In genomic region chr5:60185230-60186104, GRCh38 we compare ENCODE assay signal across 19 cellular contexts.
A peak's percentile ranks its signal among the peaks of the same experiment; 100 is the strongest.
DNase-seq lines count a peak whose midpoint lies in the region; ATAC-seq and TF ChIP-seq lines count a peak whose summit lies in the region.
"Had no signal": no experiment of that assay in that cellular context is flagged by ENCODE, and none has a peak within 500 bp of the region (broad histone marks: within the 10 kb centered on the region; RNA-seq: fewer than 3 reads in every experiment).

No MANE protein-coding gene starts in this region.

- peak; percentile 46 for ATAC-seq in GM19463 (IDR thresholded peaks at IDR 0.05; ENCODE audit: unreplicated experiment)
- no peak for ATAC-seq in HG03442 (IDR thresholded peaks at IDR 0.05; ENCODE audit: unreplicated experiment)
- ATAC-seq: esophagus mucosa, Panc1 had no signal

- no peak overlapping the region for H3K4me3 ChIP-seq in A673 (ENCODE audit: low read depth, low read length, poor library complexity, severe bottlenecking)
- peak overlapping the region; percentile 14 for H3K4me3 ChIP-seq in adipocyte (ENCODE audit: low read length)
- no peak overlapping the region for H3K4me3 ChIP-seq in right atrium auricular region

- H3K27ac ChIP-seq in A673 (ENCODE audit: low read depth, low read length, poor library complexity, severe bottlenecking) (no peak overlapping the region), RWPE1 (no peak overlapping the region), right atrium auricular region (no peak overlapping the region)

- H3K36me3 ChIP-seq in A673 (ENCODE audit: insufficient read depth, low read length, poor library complexity, severe bottlenecking), result no peaks in the 10 kb centered on the region
- H3K36me3 ChIP-seq in adipocyte (ENCODE audit: control insufficient read depth, insufficient read depth, low read length, severe bottlenecking), result no peaks in the 10 kb centered on the region
- H3K36me3 ChIP-seq in right atrium auricular region, result no peaks in the 10 kb centered on the region

- peak; percentile 16 for DNase-seq in A673 (ENCODE audit: low spot score)
- DNase-seq in adipocyte (ENCODE audit: low read depth), result peak; percentile 51
- peak; percentile 34 for DNase-seq in kidney tubule cell (ENCODE audit: low spot score)
- DNase-seq in RWPE1 (ENCODE audit: low spot score), result no peak
- no peak for DNase-seq in right atrium auricular region (ENCODE audit: low spot score)
- DNase-seq in activated effector memory CD4-positive, alpha-beta T cell treated with Interleukin-2 at 50 U/mL for 16 hours, result no peak
- DNase-seq: activated CD4-positive, alpha-beta T cell treated with anti-CD3 and anti-CD28 coated beads, Interleukin-2, amount 50 U/mL, for 4 hours; CD4-positive, alpha-beta memory T cell; DMS79; GOT3; kidney glomerular epithelial cell; NCI-H1105 treated with DMSO at 0.1 percent for 48 hours; stimulated activated naive CD4-positive, alpha-beta T cell; SW 1271; trophoblast cell had no signal

- no TSS peak for BruUV-seq in A673 (replicated peaks; lab: Mats Ljungman, UMichigan)

- H3K27me3 ChIP-seq in A673 (replicated peaks; ENCODE audit: insufficient read depth, low read depth, low read length, poor library complexity) (peaks cover 62% of the 10 kb centered on the region), adipocyte (replicated peaks; ENCODE audit: control insufficient read depth, insufficient read depth, low read length) (peaks cover under 1% of the 10 kb centered on the region), right atrium auricular region (no peaks in the 10 kb centered on the region)

- no peak for TF ChIP-seq CTCF in A673 (conservative IDR thresholded peaks at IDR 0.05; ENCODE audit: low read depth, low read length)
- TF ChIP-seq CTCF in RWPE1 (conservative IDR thresholded peaks at IDR 0.05; ENCODE audit: low read depth), result no peak
- no peak for TF ChIP-seq CTCF in right atrium auricular region (IDR thresholded peaks at IDR 0.05)

- H3K4me1 ChIP-seq in A673 (ENCODE audit: insufficient read depth, low read length, poor library complexity, severe bottlenecking) (no peaks in the 10 kb centered on the region), adipocyte (ENCODE audit: control insufficient read depth, insufficient read depth, low read length) (no peaks in the 10 kb centered on the region), right atrium auricular region (no peaks in the 10 kb centered on the region)

- H3K9ac ChIP-seq in adipocyte (ENCODE audit: low read length), result no peak overlapping the region

- H3K9me3 ChIP-seq in A673 (ENCODE audit: low read depth, low read length, poor library complexity, severe bottlenecking), result no peaks in the 10 kb centered on the region
- no peaks in the 10 kb centered on the region for H3K9me3 ChIP-seq in adipocyte (ENCODE audit: control insufficient read depth, low read length)
- H3K9me3 ChIP-seq in right atrium auricular region, result no peaks in the 10 kb centered on the region

- CTCF ChIA-PET in A673 (lab: Charles Lee) (no interaction called here), RWPE1 (lab: Yijun Ruan, JAX) (interaction anchor here (0.6 kb wide), 1 partner anchor 66 kb away, joined by 4 read pairs; no protein-coding TSS in a partner anchor)

- intact Hi-C loops in A673 (cut with micrococcal nuclease; ENCODE audit: unreplicated experiment), result no loop called here

- POLR2A ChIA-PET in A673 (lab: Charles Lee; ENCODE audit: low non-redundant PET), result no interaction called here
- POLR2A ChIA-PET in RWPE1 (lab: Yijun Ruan, JAX; ENCODE audit: low non-redundant PET), result no interaction called here

Comparison
In these comparisons a context has a peak if more than half of its experiments do, and no peak if none do; other contexts are left out.
1. DNase-seq: peak in A673 (single experiment), adipocyte (single experiment) and kidney tubule cell (single experiment); none in RWPE1 (single experiment), right atrium auricular region (single experiment) and activated effector memory CD4-positive, alpha-beta T cell treated with Interleukin-2 at 50 U/mL for 16 hours (single experiment).